Comparison of ENCODE assay signal across 1 cellular context in genomic region chr1:220827445-220828210, GRCh38.
TF ChIP-seq lines count a peak whose summit lies in the region.

No MANE protein-coding gene starts in this region.

TF ChIP-seq in GM23338, 12 proteins besides CTCF, POLR2A, EP300 and RAD21:
- TF ChIP-seq ETS1 (IDR thresholded peaks at IDR 0.05), result no peak
- TF ChIP-seq JUNB (IDR thresholded peaks at IDR 0.05; ENCODE audit: unreplicated experiment), result no peak
- no peak for TF ChIP-seq ZNF114 (CRISPR knock-in tag; IDR thresholded peaks at IDR 0.05)
- TF ChIP-seq NANOG (IDR thresholded peaks at IDR 0.05; ENCODE audit: borderline replicate concordance), result no peak
- TF ChIP-seq ZNF462 (CRISPR knock-in tag; IDR thresholded peaks at IDR 0.05), result no peak
- no peak for TF ChIP-seq REST (IDR thresholded peaks at IDR 0.05; ENCODE audit: unreplicated experiment)
- TF ChIP-seq CREB1 (CRISPR knock-in tag; IDR thresholded peaks at IDR 0.05; ENCODE audit: low read depth), result no peak
- TF ChIP-seq STAT1 (IDR thresholded peaks at IDR 0.05; ENCODE audit: unreplicated experiment), result no peak
